Comparison of ENCODE assay signal across 1 cellular context in the genomic region with DNA sequence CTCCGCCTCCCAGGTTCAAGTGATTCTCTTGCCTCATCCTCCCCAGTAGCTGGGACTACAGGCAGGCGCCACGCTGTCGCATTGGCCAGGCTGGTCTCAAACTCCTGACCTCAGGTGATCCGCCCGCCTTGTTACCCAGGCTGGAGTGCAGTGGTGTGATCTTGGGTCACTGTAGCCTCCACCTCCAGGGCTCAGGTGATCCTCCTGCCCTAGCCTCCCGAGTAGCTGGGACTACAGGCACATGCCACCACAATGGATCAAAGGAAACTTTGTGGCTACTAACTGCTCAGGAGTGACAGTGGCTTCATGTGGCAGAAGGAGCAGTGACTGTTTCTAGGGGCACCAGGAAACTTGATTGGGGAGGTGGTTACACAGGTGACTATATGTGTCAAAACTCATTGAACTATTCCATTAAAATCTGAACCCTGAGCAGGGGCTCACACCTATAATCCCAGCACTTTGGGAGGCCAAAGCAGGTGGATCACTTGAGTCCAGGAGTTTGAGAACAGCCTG.
TF ChIP-seq lines count a peak whose summit lies in the region.

No MANE protein-coding gene starts in this region.

TF ChIP-seq in A549, 52 proteins besides CTCF, POLR2A, EP300 and RAD21:
- no peak for TF ChIP-seq NFE2L2 (conservative IDR thresholded peaks at IDR 0.05; ENCODE audit: low read length)
- TF ChIP-seq, protein P1, sequence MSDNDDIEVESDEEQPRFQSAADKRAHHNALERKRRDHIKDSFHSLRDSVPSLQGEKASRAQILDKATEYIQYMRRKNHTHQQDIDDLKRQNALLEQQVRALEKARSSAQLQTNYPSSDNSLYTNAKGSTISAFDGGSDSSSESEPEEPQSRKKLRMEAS (IDR thresholded peaks at IDR 0.05), result no peak
- TF ChIP-seq FOXS1 (CRISPR knock-in tag; IDR thresholded peaks at IDR 0.05), result no peak
- no peak for TF ChIP-seq JUNB (IDR thresholded peaks at IDR 0.05)
- TF ChIP-seq SMC3 (IDR thresholded peaks at IDR 0.05), result no peak
- no peak for TF ChIP-seq CBX8 (IDR thresholded peaks at IDR 0.05)
- TF ChIP-seq HEYL (CRISPR knock-in tag; IDR thresholded peaks at IDR 0.05), result no peak
- TF ChIP-seq TP53 (CRISPR knock-in tag; IDR thresholded peaks at IDR 0.05), result no peak
- TF ChIP-seq NPAS2 (CRISPR knock-in tag; IDR thresholded peaks at IDR 0.05; ENCODE audit: borderline replicate concordance), result no peak
- TF ChIP-seq, protein P2, sequence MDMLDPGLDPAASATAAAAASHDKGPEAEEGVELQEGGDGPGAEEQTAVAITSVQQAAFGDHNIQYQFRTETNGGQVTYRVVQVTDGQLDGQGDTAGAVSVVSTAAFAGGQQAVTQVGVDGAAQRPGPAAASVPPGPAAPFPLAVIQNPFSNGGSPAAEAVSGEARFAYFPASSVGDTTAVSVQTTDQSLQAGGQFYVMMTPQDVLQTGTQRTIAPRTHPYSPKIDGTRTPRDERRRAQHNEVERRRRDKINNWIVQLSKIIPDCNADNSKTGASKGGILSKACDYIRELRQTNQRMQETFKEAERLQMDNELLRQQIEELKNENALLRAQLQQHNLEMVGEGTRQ (IDR thresholded peaks at IDR 0.05), result no peak
- TF ChIP-seq, protein P3, sequence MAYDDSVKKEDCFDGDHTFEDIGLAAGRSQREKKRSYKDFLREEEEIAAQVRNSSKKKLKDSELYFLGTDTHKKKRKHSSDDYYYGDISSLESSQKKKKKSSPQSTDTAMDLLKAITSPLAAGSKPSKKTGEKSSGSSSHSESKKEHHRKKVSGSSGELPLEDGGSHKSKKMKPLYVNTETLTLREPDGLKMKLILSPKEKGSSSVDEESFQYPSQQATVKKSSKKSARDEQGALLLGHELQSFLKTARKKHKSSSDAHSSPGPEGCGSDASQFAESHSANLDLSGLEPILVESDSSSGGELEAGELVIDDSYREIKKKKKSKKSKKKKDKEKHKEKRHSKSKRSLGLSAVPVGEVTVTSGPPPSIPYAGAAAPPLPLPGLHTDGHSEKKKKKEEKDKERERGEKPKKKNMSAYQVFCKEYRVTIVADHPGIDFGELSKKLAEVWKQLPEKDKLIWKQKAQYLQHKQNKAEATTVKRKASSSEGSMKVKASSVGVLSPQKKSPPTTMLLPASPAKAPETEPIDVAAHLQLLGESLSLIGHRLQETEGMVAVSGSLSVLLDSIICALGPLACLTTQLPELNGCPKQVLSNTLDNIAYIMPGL (CRISPR knock-in tag; IDR thresholded peaks at IDR 0.05; ENCODE audit: borderline replicate concordance), result no peak
- TF ChIP-seq GATA3 (IDR thresholded peaks at IDR 0.05; ENCODE audit: borderline replicate concordance), result no peak
- TF ChIP-seq MAFK (IDR thresholded peaks at IDR 0.05; ENCODE audit: partially characterized antibody), result no peak
- TF ChIP-seq TFCP2L1 (CRISPR knock-in tag; IDR thresholded peaks at IDR 0.05), result no peak
- TF ChIP-seq, protein P4, sequence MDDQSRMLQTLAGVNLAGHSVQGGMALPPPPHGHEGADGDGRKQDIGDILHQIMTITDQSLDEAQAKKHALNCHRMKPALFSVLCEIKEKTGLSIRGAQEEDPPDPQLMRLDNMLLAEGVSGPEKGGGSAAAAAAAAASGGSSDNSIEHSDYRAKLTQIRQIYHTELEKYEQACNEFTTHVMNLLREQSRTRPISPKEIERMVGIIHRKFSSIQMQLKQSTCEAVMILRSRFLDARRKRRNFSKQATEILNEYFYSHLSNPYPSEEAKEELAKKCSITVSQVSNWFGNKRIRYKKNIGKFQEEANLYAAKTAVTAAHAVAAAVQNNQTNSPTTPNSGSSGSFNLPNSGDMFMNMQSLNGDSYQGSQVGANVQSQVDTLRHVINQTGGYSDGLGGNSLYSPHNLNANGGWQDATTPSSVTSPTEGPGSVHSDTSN (IDR thresholded peaks at IDR 0.05), result no peak
- TF ChIP-seq, protein P5, sequence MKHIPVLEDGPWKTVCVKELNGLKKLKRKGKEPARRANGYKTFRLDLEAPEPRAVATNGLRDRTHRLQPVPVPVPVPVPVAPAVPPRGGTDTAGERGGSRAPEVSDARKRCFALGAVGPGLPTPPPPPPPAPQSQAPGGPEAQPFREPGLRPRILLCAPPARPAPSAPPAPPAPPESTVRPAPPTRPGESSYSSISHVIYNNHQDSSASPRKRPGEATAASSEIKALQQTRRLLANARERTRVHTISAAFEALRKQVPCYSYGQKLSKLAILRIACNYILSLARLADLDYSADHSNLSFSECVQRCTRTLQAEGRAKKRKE (CRISPR knock-in tag; IDR thresholded peaks at IDR 0.05; ENCODE audit: low read depth), result no peak
- TF ChIP-seq CEBPB (IDR thresholded peaks at IDR 0.05), result no peak
- TF ChIP-seq HDAC2 (IDR thresholded peaks at IDR 0.05), result no peak
- no peak for TF ChIP-seq JUN (IDR thresholded peaks at IDR 0.05)
